Comparison of ENCODE assay signal across 12 cellular contexts in genomic region chr4:88599298-88599697, GRCh38. TPM values are rescaled to one million over a fixed set of nuclear protein-coding genes. Genes with fewer than 3 reads are reported as not detected.
DNase-seq lines count a peak whose midpoint lies in the region; ATAC-seq and TF ChIP-seq lines count a peak whose summit lies in the region.
"Had no signal": no experiment of that assay in that cellular context is flagged by ENCODE, and none has a peak within 500 bp of the region (broad histone marks: within the 10 kb centered on the region; RNA-seq: fewer than 3 reads in every experiment).

No MANE protein-coding gene starts in this region.

- peaks cover 8% of the 10 kb centered on the region for H3K79me2 ChIP-seq in ACC112 (ENCODE audit: control insufficient read depth, insufficient read depth, low read length, unreplicated experiment)

- H3K27me3 Mint-ChIP-seq in natural killer cell (ENCODE audit: low read depth in 2 of 2) = no peaks in the 10 kb centered on the region
- no peaks in the 10 kb centered on the region for H3K27me3 Mint-ChIP-seq in activated CD4-positive, alpha-beta T cell treated with anti-CD3 and anti-CD28 coated beads, Interleukin-2, amount 10 ng/mL, durations not matched to agents 7 days and 5 days

- H3K36me3 ChIP-seq in ACC112 (ENCODE audit: insufficient read depth, low read length) = no peaks in the 10 kb centered on the region; the same call in 1 of the 2 replicates

- peaks cover 24% of the 10 kb centered on the region for H3K4me1 ChIP-seq in ACC112 (ENCODE audit: control insufficient read depth, insufficient read depth, low read length, unreplicated experiment)

- peaks cover 11% of the 10 kb centered on the region for H3K36me3 Mint-ChIP-seq in natural killer cell
- H3K36me3 Mint-ChIP-seq in activated CD4-positive, alpha-beta T cell treated with anti-CD3 and anti-CD28 coated beads, Interleukin-2, amount 10 ng/mL, durations not matched to agents 7 days and 5 days (ENCODE audit: low read depth) = peaks cover 54% of the 10 kb centered on the region

- no peak overlapping the region for H3K4me3 Mint-ChIP-seq in natural killer cell
- H3K4me3 Mint-ChIP-seq in activated CD4-positive, alpha-beta T cell treated with anti-CD3 and anti-CD28 coated beads, Interleukin-2, amount 10 ng/mL, durations not matched to agents 7 days and 5 days = no peak overlapping the region

- no peak for TF ChIP-seq CTCF in dorsolateral prefrontal cortex (IDR thresholded peaks at IDR 0.05 in 54 of 56, conservative IDR thresholded peaks at IDR 0.05 in 2 of 56; ENCODE audit: low read depth in 1 of 56, partially characterized antibody in 56 of 56)
- no peak for TF ChIP-seq CTCF in natural killer cell (IDR thresholded peaks at IDR 0.05)

- intact Hi-C loops in dorsolateral prefrontal cortex (cut with DNase I) (no loop called here), natural killer cell (cut with micrococcal nuclease) (loop anchor here (10.0 kb wide), 1 partner anchor 696 kb away; no protein-coding TSS in a partner anchor), posterior cingulate gyrus (cut with DNase I) (no loop called here)

- H3K27ac ChIP-seq in ACC112 (ENCODE audit: low read depth, low read length) = peak overlapping the region; percentile 80
- peak overlapping the region in 36 of 59 donors; percentile 0 to 73 (median 38) for H3K27ac ChIP-seq in dorsolateral prefrontal cortex

- CTCF ChIA-PET in activated CD4-positive, alpha-beta T cell treated with anti-CD3 and anti-CD28 coated beads, Interleukin-2, amount 10 ng/mL, durations not matched to agents 7 days and 5 days (lab: Charles Lee) = interaction anchor here (3.8 kb wide), 1 partner anchor 11 kb away, joined by 12 read pairs; no protein-coding TSS in a partner anchor

- POLR2A ChIA-PET in activated CD4-positive, alpha-beta T cell treated with anti-CD3 and anti-CD28 coated beads, Interleukin-2, amount 10 ng/mL, durations not matched to agents 7 days and 5 days (lab: Charles Lee) = no interaction called here

- H3K4me3 ChIP-seq in ACC112 (ENCODE audit: low read depth, low read length) = peak overlapping the region; percentile 67
- H3K4me3 ChIP-seq in dorsolateral prefrontal cortex = peak overlapping the region in 12 of 59 donors; percentile 2 to 31 (median 18)

- H3K4me1 Mint-ChIP-seq in natural killer cell = peaks cover 53 to 56% of the 10 kb centered on the region in 2 donors
- peaks cover 51% of the 10 kb centered on the region for H3K4me1 Mint-ChIP-seq in activated CD4-positive, alpha-beta T cell treated with anti-CD3 and anti-CD28 coated beads, Interleukin-2, amount 10 ng/mL, durations not matched to agents 7 days and 5 days

- DNase-seq in LHCN-M2 (ENCODE audit: low read depth) = peak; percentile 37
- DNase-seq in dorsolateral prefrontal cortex = no peak
- DNase-seq in natural killer cell = no peak
- no peak for DNase-seq in T-helper 9 cell
- DNase-seq in activated CD4-positive, alpha-beta T cell treated with anti-CD3 and anti-CD28 coated beads, Interleukin-2, amount 10 ng/mL, durations not matched to agents 7 days and 5 days = no peak
- no peak for DNase-seq in central memory CD4-positive, alpha-beta T cell
- no peak for DNase-seq in posterior cingulate gyrus
- DNase-seq: activated CD4-positive, alpha-beta T cell treated with anti-CD3 and anti-CD28 coated beads for 4 hours; COR-L47; NCI-H82 had no signal

- H3K27ac Mint-ChIP-seq in natural killer cell = peak overlapping the region; percentile 80
- no peak overlapping the region for H3K27ac Mint-ChIP-seq in activated CD4-positive, alpha-beta T cell treated with anti-CD3 and anti-CD28 coated beads, Interleukin-2, amount 10 ng/mL, durations not matched to agents 7 days and 5 days

- H3K27me3 ChIP-seq in ACC112 (ENCODE audit: insufficient read depth, low read length) (no peaks in the 10 kb centered on the region), dorsolateral prefrontal cortex (no peaks in the 10 kb centered on the region)

- H2AFZ ChIP-seq in ACC112 (ENCODE audit: low read length, unreplicated experiment) = peak overlapping the region; percentile 58

- ATAC-seq in natural killer cell = no peak
- ATAC-seq: left lobe of liver had no signal

- no peaks in the 10 kb centered on the region for H3K9me3 Mint-ChIP-seq in natural killer cell
- H3K9me3 Mint-ChIP-seq in activated CD4-positive, alpha-beta T cell treated with anti-CD3 and anti-CD28 coated beads, Interleukin-2, amount 10 ng/mL, durations not matched to agents 7 days and 5 days = no peaks in the 10 kb centered on the region

RNA-seq across cellular contexts. Expression of gene HERC3, which starts 7.0 kb away (rescaled TPM):
- total RNA-seq in LHCN-M2 (2014; rRNA removed) = 21.3 and 21.8 TPM in 2 replicates
- polyA plus RNA-seq in LHCN-M2 (2012) = 12.1 TPM
- 10 to 100 TPM; 37.3 to 96.2 (median 67.6) TPM for total RNA-seq in dorsolateral prefrontal cortex
- 10 to 100 TPM; 59.1 to 85.0 (median 61.9) TPM for total RNA-seq in natural killer cell
- 10 to 100 TPM; 28.1 to 33.3 TPM for total RNA-seq in activated CD4-positive, alpha-beta T cell treated with anti-CD3 and anti-CD28 coated beads, Interleukin-2, amount 10 ng/mL, durations not matched to agents 7 days and 5 days
